25 cellular contexts compared by ENCODE assay signal in the genomic region with DNA sequence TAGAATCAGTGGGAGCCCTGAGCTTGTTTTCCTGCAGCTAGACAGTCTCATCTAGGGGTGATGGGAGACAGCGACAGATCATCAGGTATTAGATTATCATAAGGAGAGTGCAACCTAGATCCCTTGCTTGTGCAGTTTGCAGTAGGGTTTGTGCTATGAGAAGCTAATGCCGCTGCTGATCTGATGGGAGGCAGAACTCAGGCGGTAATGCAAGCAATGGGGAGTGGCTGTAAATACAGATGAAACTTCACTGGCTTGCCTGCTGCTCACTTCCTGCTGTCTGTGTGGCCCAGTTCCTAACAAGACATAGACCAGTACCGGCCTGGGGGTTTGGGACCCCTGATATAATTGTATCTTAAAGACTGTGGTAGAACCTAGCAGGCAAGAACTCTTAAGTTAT.
"Had no signal": no experiment of that assay in that cellular context is flagged by ENCODE, and none has a peak within 500 bp of the region (broad histone marks: within the 10 kb centered on the region; RNA-seq: fewer than 3 reads in every experiment).

No MANE protein-coding gene starts in this region.

- H3K4me1 ChIP-seq: right lobe of liver, testis had no signal

- H3K9me3 Mint-ChIP-seq: mesothelial cell of epicardium; naive B cell; natural killer cell; nephron progenitor cell; neural progenitor cell; stimulated activated naive B cell treated with anti-CD40 and anti-IgM and Interleukin-4, amounts not matched to agents 10 μg/mL and 1 μg/mL and 100 μg/mL, for 72 hours had no signal

- DNase-seq: islet precursor cell; left ventricle myocardium inferior; mesendoderm; naive B cell; natural killer cell; nephron progenitor cell; ovary; right lobe of liver; stimulated activated CD4-positive, alpha-beta T cell treated with anti-CD3 and anti-CD28 coated beads, Interleukin-1b, Interleukin-23, amount 100 ng/mL, for 48 hours; stimulated activated CD4-positive, alpha-beta T cell treated with anti-CD3 and anti-CD28 coated beads, Interleukin-2, amount 100 ng/mL, for 48 hours; stimulated activated CD4-positive, alpha-beta T cell treated with anti-CD3 and anti-CD28 coated beads, Interleukin-4, amount 100 ng/mL, for 4 hours; stimulated activated naive B cell treated with anti-CD40 and anti-IgM and Interleukin-4, amounts not matched to agents 10 μg/mL and 1 μg/mL and 100 μg/mL, for 72 hours; stimulated activated naive CD8-positive, alpha-beta T cell treated with anti-CD3 and anti-CD28 coated beads, Interleukin-15, Interleukin-2, amounts not matched to agents 100 U/mL and 50 U/mL, for 24 hours; stomach; testis; thyroid gland; transverse colon; upper lobe of left lung had no signal

- H3K4me1 Mint-ChIP-seq: mesothelial cell of epicardium, nephron progenitor cell, neural progenitor cell had no signal

- H3K36me3 ChIP-seq: neural progenitor cell, ovary had no signal

- H3K27me3 ChIP-seq: neural progenitor cell, ovary, right atrium auricular region, right lobe of liver, stomach, testis, thyroid gland, transverse colon, upper lobe of left lung, vagina had no signal

- ATAC-seq: natural killer cell; right lobe of liver; stimulated activated naive B cell treated with anti-CD40 and anti-IgM and Interleukin-4, amounts not matched to agents 10 μg/mL and 1 μg/mL and 100 μg/mL, for 72 hours; stimulated activated naive CD8-positive, alpha-beta T cell treated with anti-CD3 and anti-CD28 coated beads, Interleukin-15, Interleukin-2, amounts not matched to agents 100 U/mL and 50 U/mL, for 24 hours had no signal

- H3K9me3 ChIP-seq: left ventricle myocardium inferior, ovary, right atrium auricular region, right lobe of liver, stomach, testis, thyroid gland, transverse colon, upper lobe of left lung, vagina had no signal

- H3K27ac Mint-ChIP-seq: mesothelial cell of epicardium, natural killer cell, nephron progenitor cell, neural progenitor cell, progenitor cell of endocrine pancreas had no signal

- H3K27ac ChIP-seq: left ventricle myocardium inferior, neural progenitor cell, ovary, right atrium auricular region, right lobe of liver, stomach, testis, thyroid gland, transverse colon, upper lobe of left lung, vagina had no signal

- H3K4me3 Mint-ChIP-seq: mesothelial cell of epicardium; naive B cell; natural killer cell; nephron progenitor cell; neural progenitor cell; stimulated activated naive B cell treated with anti-CD40 and anti-IgM and Interleukin-4, amounts not matched to agents 10 μg/mL and 1 μg/mL and 100 μg/mL, for 72 hours had no signal

- H3K4me3 ChIP-seq: left ventricle myocardium inferior, lung, neural progenitor cell, ovary, right atrium auricular region, right lobe of liver, smooth muscle cell, stomach, testis, thyroid gland, transverse colon, upper lobe of left lung, vagina had no signal

- H3K27me3 Mint-ChIP-seq: naive B cell; progenitor cell of endocrine pancreas; stimulated activated naive B cell treated with anti-CD40 and anti-IgM and Interleukin-4, amounts not matched to agents 10 μg/mL and 1 μg/mL and 100 μg/mL, for 72 hours had no signal
